21 cellular contexts compared by ENCODE assay signal in genomic region chr13:52344108-52344507, GRCh38.
DNase-seq lines count a peak whose midpoint lies in the region; ATAC-seq and TF ChIP-seq lines count a peak whose summit lies in the region.
"Had no signal": no experiment of that assay in that cellular context is flagged by ENCODE, and none has a peak within 500 bp of the region (broad histone marks: within the 10 kb centered on the region; RNA-seq: fewer than 3 reads in every experiment).

No MANE protein-coding gene starts in this region.

- no peak for DNase-seq in PC-9
- no peak for DNase-seq in esophagus muscularis mucosa (ENCODE audit: extremely low spot score)
- no peak for DNase-seq in left ventricle myocardium superior
- DNase-seq in T1000 (lab: John Stamatoyannopoulos, UW): no peak
- DNase-seq in SIG-M5 treated with dmso at 0.1 percent for 504 hours (lab: John Stamatoyannopoulos, UW; ENCODE audit: unreplicated experiment): no peak
- DNase-seq in NK-92 treated with Interleukin-12 subunit alpha and Interleukin-12 subunit beta, amount 100 ng/mL, for 24 hours (lab: John Stamatoyannopoulos, UW): no peak
- DNase-seq: activated B cell treated with CpG ODN at 0.5 μM for 24 hours; activated CD4-positive, alpha-beta T cell treated with anti-CD3 and anti-CD28 coated beads, Interleukin-2, amount 50 U/mL, for 48 hours; activated CD8-positive, alpha-beta memory T cell treated with anti-CD3 and anti-CD28 coated beads, Interleukin-2, amount 50 U/mL, for 48 hours; COR-L47; effector CD8-positive, alpha-beta T cell; NCI-H1436; NCI-H510A; stimulated activated CD4-positive, alpha-beta T cell treated with anti-CD3 and anti-CD28 coated beads, Interleukin-2, amount 100 ng/mL, for 48 hours; stimulated activated naive CD4-positive, alpha-beta T cell treated with Interleukin-2 at 50 U/mL for 16 hours; thyroid gland had no signal

- H3K9me3 ChIP-seq in PC-9 (ENCODE audit: insufficient read depth, low read depth) (no peaks in the 10 kb centered on the region), esophagus muscularis mucosa (no peaks in the 10 kb centered on the region)
- H3K9me3 ChIP-seq: prostate gland, thyroid gland had no signal

- TF ChIP-seq EP300 in esophagus muscularis mucosa (IDR thresholded peaks at IDR 0.05): no peak

- H3K36me3 ChIP-seq in PC-9 (ENCODE audit: low read depth) (no peaks in the 10 kb centered on the region), esophagus muscularis mucosa (no peaks in the 10 kb centered on the region)
- H3K36me3 ChIP-seq: MG63, prostate gland, thyroid gland had no signal

- H3K4me2 ChIP-seq in PC-9: no peak overlapping the region; the same call in 1 of the 2 replicates

- H3K27me3 ChIP-seq in PC-9 (ENCODE audit: insufficient read depth, low read depth): no peaks in the 10 kb centered on the region
- H3K27me3 ChIP-seq in esophagus muscularis mucosa: no peaks in the 10 kb centered on the region
- H3K27me3 ChIP-seq: MG63, thyroid gland had no signal

- H4K20me1 ChIP-seq in PC-9 (ENCODE audit: insufficient read depth): no peaks in the 10 kb centered on the region

- no peak for TF ChIP-seq CTCF in PC-9 (conservative IDR thresholded peaks at IDR 0.05)
- no peak for TF ChIP-seq CTCF in esophagus muscularis mucosa (IDR thresholded peaks at IDR 0.05)

- H3K27ac ChIP-seq in PC-9 (no peak overlapping the region), esophagus muscularis mucosa (replicated peaks in 1 of 4) (peak overlapping the region; percentile 13 to 51 (median 28)), skin epidermis (peak overlapping the region in 12 of 21 experiments; percentile 2 to 66 (median 41))
- H3K27ac ChIP-seq: prostate gland, thyroid gland had no signal

- H3K4me3 ChIP-seq in PC-9: no peak overlapping the region
- peak overlapping the region; percentile 12 to 28 (median 22) for H3K4me3 ChIP-seq in esophagus muscularis mucosa
- H3K4me3 ChIP-seq in skin epidermis: peak overlapping the region in 2 of 7 experiments; percentile 2 to 19
- H3K4me3 ChIP-seq: GM12878, MG63, prostate gland, thyroid gland had no signal

- BruUV-seq in PC-9 (replicated peaks; lab: Mats Ljungman, UMichigan): no TSS peak

- peak overlapping the region; percentile 69; the same call in 1 of the 2 replicates for H2AFZ ChIP-seq in PC-9

- peak; percentile 87 for ATAC-seq in left ventricle myocardium superior
- ATAC-seq: esophagus mucosa had no signal

- CTCF ChIA-PET in PC-9 (lab: Charles Lee): interaction anchor here (0.9 kb wide), 1 partner anchor 103 kb away, joined by 3 read pairs; no protein-coding TSS in a partner anchor

- peaks cover 13% of the 10 kb centered on the region; the same call in 1 of the 2 replicates for H3F3A ChIP-seq in PC-9 (ENCODE audit: insufficient read depth, low read depth)

- no peak for TF ChIP-seq POLR2A in esophagus muscularis mucosa (IDR thresholded peaks at IDR 0.05; ENCODE audit: low read depth)

- no peaks in the 10 kb centered on the region for H3K79me2 ChIP-seq in PC-9 (ENCODE audit: low read depth)

- POLR2A ChIA-PET in PC-9 (lab: Charles Lee; ENCODE audit: unreplicated experiment): no interaction called here

- H3K9me2 ChIP-seq in PC-9 (ENCODE audit: insufficient read depth): no peaks in the 10 kb centered on the region

- intact Hi-C loops in PC-9 (cut with micrococcal nuclease; ENCODE audit: unreplicated experiment): no loop called here
- intact Hi-C loops in esophagus muscularis mucosa (cut with DNase I): no loop called here
- intact Hi-C loops in left ventricle myocardium superior (cut with micrococcal nuclease): no loop called here

- WGBS in esophagus muscularis mucosa: 65% methylated on average over 10 of the region's 10 CpGs

- H3K4me1 ChIP-seq in PC-9 (replicated peaks; ENCODE audit: insufficient read depth): peaks cover 8% of the 10 kb centered on the region
- H3K4me1 ChIP-seq in esophagus muscularis mucosa: no peaks in the 10 kb centered on the region
- H3K4me1 ChIP-seq: prostate gland, thyroid gland had no signal
